8 cellular contexts compared by ENCODE assay signal in the genomic region with DNA sequence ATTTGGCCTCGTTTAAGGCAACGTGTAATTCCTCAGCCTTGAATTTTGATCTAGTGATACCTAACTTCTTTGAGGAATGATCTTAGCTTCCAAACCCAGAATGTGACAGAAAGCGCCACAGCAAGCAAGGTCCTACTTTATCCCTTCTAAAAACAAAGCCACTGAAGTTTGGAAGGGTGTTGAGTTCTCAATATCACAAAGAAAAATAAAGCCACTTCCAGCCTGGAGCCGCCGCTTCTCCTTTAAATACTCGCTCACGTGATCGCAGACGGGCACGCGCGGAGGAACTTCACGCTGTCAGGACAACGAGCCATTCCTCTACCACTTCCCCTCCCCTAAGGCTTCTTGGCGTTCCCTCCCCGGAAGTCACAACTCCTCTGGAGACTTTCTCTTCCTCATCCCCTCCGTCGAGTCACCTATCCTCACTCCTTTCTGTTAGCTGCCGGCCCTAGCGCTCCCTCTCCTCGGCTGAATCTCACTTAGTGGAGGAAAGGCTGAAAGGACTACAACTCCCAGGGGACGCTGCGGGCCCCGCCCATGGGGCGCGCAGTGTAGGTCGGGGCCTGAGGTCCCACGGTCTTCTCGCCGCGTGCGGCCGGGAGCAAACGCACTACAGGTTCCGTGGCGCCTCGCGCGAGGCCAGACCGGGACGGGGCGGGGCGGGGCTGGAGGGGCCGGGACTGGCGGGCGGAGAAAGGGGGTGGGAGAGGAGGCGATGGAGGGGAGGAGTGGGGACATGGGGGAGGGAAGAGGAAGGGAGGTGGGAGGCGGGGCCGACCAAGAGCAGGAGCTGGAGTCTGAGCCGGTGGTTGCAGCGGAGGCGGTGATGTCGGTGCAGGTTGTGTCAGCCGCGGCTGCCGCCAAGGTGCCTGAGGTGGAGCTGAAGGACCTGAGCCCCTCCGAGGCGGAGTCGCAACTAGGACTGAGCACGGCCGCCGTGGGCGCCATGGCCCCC. TPM values are rescaled to one million over a fixed set of nuclear protein-coding genes. Genes with fewer than 3 reads are reported as not detected.
DNase-seq lines count a peak whose midpoint lies in the region; ATAC-seq and TF ChIP-seq lines count a peak whose summit lies in the region.

A gene (plus strand): TSS at position 780 of the 955 bp plus-strand sequence.

- H3K9ac ChIP-seq in fibroblast of lung (ENCODE audit: insufficient read depth, low read length): peak within 1 kb of the TSS; percentile 81

- H3K36me3 Mint-ChIP-seq in naive thymus-derived CD4-positive, alpha-beta T cell: peaks cover 0 to 3% (median 0%) of the 10 kb centered on the region in 5 donors
- no peaks in the 10 kb centered on the region for H3K36me3 Mint-ChIP-seq in stimulated activated memory B cell treated with anti-CD40 and anti-IgM and Interleukin-4, amounts not matched to agents 10 μg/mL and 1 μg/mL and 100 μg/mL, for 72 hours

- H3K4me2 ChIP-seq in fibroblast of lung (ENCODE audit: extremely low read depth, insufficient read depth, low read length): peak within 1 kb of the TSS; percentile 92

- no peaks in the 10 kb centered on the region for H3K27me3 Mint-ChIP-seq in naive thymus-derived CD4-positive, alpha-beta T cell
- H3K27me3 Mint-ChIP-seq in stimulated activated memory B cell treated with anti-CD40 and anti-IgM and Interleukin-4, amounts not matched to agents 10 μg/mL and 1 μg/mL and 100 μg/mL, for 72 hours: no peaks in the 10 kb centered on the region

- H3K27ac Mint-ChIP-seq in naive thymus-derived CD4-positive, alpha-beta T cell: peak within 1 kb of the TSS; percentile 87 to 98 (median 95)
- peak within 1 kb of the TSS; percentile 90 for H3K27ac Mint-ChIP-seq in stimulated activated memory B cell treated with anti-CD40 and anti-IgM and Interleukin-4, amounts not matched to agents 10 μg/mL and 1 μg/mL and 100 μg/mL, for 72 hours

- peak within 1 kb of the TSS; percentile 70 for H2AFZ ChIP-seq in fibroblast of lung (ENCODE audit: low read length)

- POLR2A ChIA-PET in naive thymus-derived CD4-positive, alpha-beta T cell (lab: Charles Lee): interaction anchor here (0.9 to 2.1 kb wide), 2 partner anchors 12 to 47 kb away, joined by 3 to 6 read pairs; no protein-coding TSS in a partner anchor

- no peaks in the 10 kb centered on the region for H4K20me1 ChIP-seq in fibroblast of lung (ENCODE audit: control insufficient read depth, extremely low read depth, insufficient read depth, low read length)

- no peaks in the 10 kb centered on the region for H3K9me3 ChIP-seq in fibroblast of lung (ENCODE audit: control insufficient read depth, insufficient read depth, low read depth, low read length)
- no peaks in the 10 kb centered on the region for H3K9me3 ChIP-seq in naive thymus-derived CD4-positive, alpha-beta T cell (ENCODE audit: control insufficient read depth in 2 of 3, low read length in 3 of 3)

- no peaks in the 10 kb centered on the region for H3K36me3 ChIP-seq in fibroblast of lung (ENCODE audit: control insufficient read depth, insufficient read depth, low read length)
- H3K36me3 ChIP-seq in naive thymus-derived CD4-positive, alpha-beta T cell (ENCODE audit: control insufficient read depth in 2 of 3, insufficient read depth in 3 of 3, low read length in 3 of 3): no peaks in the 10 kb centered on the region

- intact Hi-C loops in naive thymus-derived CD4-positive, alpha-beta T cell (cut with micrococcal nuclease): loop anchor here (1.0 to 10.0 kb wide), 24 partner anchors 47 to 1637 kb away; a partner anchor contains a TSS

- no peaks in the 10 kb centered on the region for H3K27me3 ChIP-seq in fibroblast of lung (ENCODE audit: control insufficient read depth, insufficient read depth, low read length)
- no peaks in the 10 kb centered on the region for H3K27me3 ChIP-seq in naive thymus-derived CD4-positive, alpha-beta T cell (ENCODE audit: control insufficient read depth in 2 of 2, insufficient read depth in 2 of 2, low read length in 2 of 2)

- CTCF ChIA-PET in naive thymus-derived CD4-positive, alpha-beta T cell (lab: Charles Lee): interaction anchor here (8.4 kb wide), 1 partner anchor 46 kb away, joined by 159 read pairs; no protein-coding TSS in a partner anchor

- H3K79me2 ChIP-seq in fibroblast of lung (ENCODE audit: control insufficient read depth, insufficient read depth, low read length): no peaks in the 10 kb centered on the region

- TF ChIP-seq CTCF in LNCaP clone FGC (IDR thresholded peaks at IDR 0.05; ENCODE audit: control insufficient read depth, extremely low read depth, insufficient read depth): no peak
- TF ChIP-seq CTCF in fibroblast of lung (conservative IDR thresholded peaks at IDR 0.05 in 1 of 2, IDR thresholded peaks at IDR 0.05 in 1 of 2; ENCODE audit: low read depth in 1 of 2, low read length in 2 of 2): no peak

- peak within 1 kb of the TSS; percentile 74 for H3K4me3 ChIP-seq in LNCaP clone FGC (ENCODE audit: low read depth, low read length)
- peak within 1 kb of the TSS; percentile 78 to 88 (median 85) for H3K4me3 ChIP-seq in fibroblast of lung (replicated peaks in 1 of 4; ENCODE audit: control extremely low read depth in 1 of 4, insufficient read depth in 1 of 4, low read depth in 3 of 4, low read length in 4 of 4)
- H3K4me3 ChIP-seq in naive thymus-derived CD4-positive, alpha-beta T cell (ENCODE audit: low read length): peak within 1 kb of the TSS; percentile 96

- peaks cover 4% of the 10 kb centered on the region for H3K4me1 ChIP-seq in fibroblast of lung (ENCODE audit: control insufficient read depth, extremely low read depth, insufficient read depth, low read length)
- peaks cover 13 to 16% of the 10 kb centered on the region in 2 donors for H3K4me1 ChIP-seq in naive thymus-derived CD4-positive, alpha-beta T cell (ENCODE audit: control insufficient read depth in 2 of 2, insufficient read depth in 2 of 2, low read length in 2 of 2)

- H3K9me3 Mint-ChIP-seq in naive thymus-derived CD4-positive, alpha-beta T cell: no peaks in the 10 kb centered on the region
- no peaks in the 10 kb centered on the region for H3K9me3 Mint-ChIP-seq in stimulated activated memory B cell treated with anti-CD40 and anti-IgM and Interleukin-4, amounts not matched to agents 10 μg/mL and 1 μg/mL and 100 μg/mL, for 72 hours

- H3K27ac ChIP-seq in fibroblast of lung (ENCODE audit: insufficient read depth, low read length): peak within 1 kb of the TSS; percentile 93
- H3K27ac ChIP-seq in naive thymus-derived CD4-positive, alpha-beta T cell (ENCODE audit: low read depth, low read length): peak within 1 kb of the TSS; percentile 85

- H3K4me1 Mint-ChIP-seq in naive thymus-derived CD4-positive, alpha-beta T cell: peaks cover 27 to 63% (median 48%) of the 10 kb centered on the region in 7 donors
- peaks cover 26% of the 10 kb centered on the region for H3K4me1 Mint-ChIP-seq in stimulated activated memory B cell treated with anti-CD40 and anti-IgM and Interleukin-4, amounts not matched to agents 10 μg/mL and 1 μg/mL and 100 μg/mL, for 72 hours

- ATAC-seq in naive thymus-derived CD4-positive, alpha-beta T cell: peak; percentile 96
- ATAC-seq in stimulated activated memory B cell treated with anti-CD40 and anti-IgM and Interleukin-4, amounts not matched to agents 10 μg/mL and 1 μg/mL and 100 μg/mL, for 72 hours: peak; percentile 97

- H3K4me3 Mint-ChIP-seq in naive thymus-derived CD4-positive, alpha-beta T cell: peak within 1 kb of the TSS; percentile 88 to 99 (median 96)
- H3K4me3 Mint-ChIP-seq in stimulated activated memory B cell treated with anti-CD40 and anti-IgM and Interleukin-4, amounts not matched to agents 10 μg/mL and 1 μg/mL and 100 μg/mL, for 72 hours: peak within 1 kb of the TSS; percentile 86

- DNase-seq in EL: peak; percentile 97
- DNase-seq in H4 (ENCODE audit: low spot score): peak; percentile 97
- DNase-seq in LNCaP clone FGC (ENCODE audit: low read depth): peak; percentile 92
- DNase-seq in RPMI8226: peak; percentile 99
- peak; percentile 96 to 97 for DNase-seq in activated T-helper 1 cell treated with anti-CD3 and anti-CD28 coated beads, Interleukin-2, amount 50 U/mL, for 16 hours (ENCODE audit: low read depth in 1 of 2, low spot score in 1 of 2)
- peak; percentile 97 for DNase-seq in fibroblast of lung (ENCODE audit: low read depth in 2 of 2)
- peak; percentile 88 to 98 (median 95) for DNase-seq in naive thymus-derived CD4-positive, alpha-beta T cell

RNA-seq across cellular contexts. Expression of the gene that starts here (rescaled TPM):
- total RNA-seq in H4 (2014; rRNA removed; shearing (Covaris generic)): 7.4 and 10.1 TPM in 2 replicates
- total RNA-seq in fibroblast of lung: 7.4 and 11.9 TPM in 2 replicates
- 8.7 and 10.4 TPM in 2 replicates for polyA plus RNA-seq in fibroblast of lung
- 5.0 and 5.2 TPM in 2 replicates for polyA plus RNA-seq in fibroblast of lung (2012)
- 1.1 and 7.2 TPM in 2 replicates for polyA minus RNA-seq in fibroblast of lung (ENCODE audit: low replicate concordance)
- 10 to 100 TPM; 14.4 to 22.2 (median 20.4) TPM for total RNA-seq in naive thymus-derived CD4-positive, alpha-beta T cell
- polyA plus RNA-seq in naive thymus-derived CD4-positive, alpha-beta T cell: 10 to 100 TPM in 1 of 2 donors, 1 to 10 TPM in 1; 8.6 to 13.1 TPM

Comparison
In these comparisons a context has a peak if more than half of its experiments do, and no peak if none do; other contexts are left out.
1. Peak in every context shown above with its lines: DNase-seq, ATAC-seq, H3K4me3 ChIP-seq and H3K27ac ChIP-seq.